12 cellular contexts compared by ENCODE assay signal in the genomic region with DNA sequence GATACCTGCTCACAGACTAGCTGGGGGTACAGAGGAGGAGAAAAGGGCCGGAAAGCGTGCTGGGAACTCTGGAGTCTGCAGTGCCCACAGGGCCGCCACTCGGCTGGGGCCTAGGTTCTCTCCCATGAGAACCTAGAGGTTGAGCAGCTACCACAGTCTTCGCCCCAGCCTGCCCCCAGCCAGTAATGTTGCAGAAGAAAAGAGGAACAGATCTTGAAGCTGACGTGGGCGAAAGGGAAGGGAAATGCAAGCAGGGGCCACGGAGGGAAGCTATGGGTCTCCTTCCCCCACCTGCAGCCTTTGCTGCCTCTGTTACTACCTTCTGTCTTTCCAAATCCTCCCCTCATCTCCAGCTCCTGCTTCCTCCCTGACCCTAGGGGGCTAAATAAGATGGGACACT. TPM values are rescaled to one million over a fixed set of nuclear protein-coding genes. Genes with fewer than 3 reads are reported as not detected.
A peak's percentile ranks its signal among the peaks of the same experiment; 100 is the strongest.
DNase-seq lines count a peak whose midpoint lies in the region; ATAC-seq and TF ChIP-seq lines count a peak whose summit lies in the region.
"Had no signal": no experiment of that assay in that cellular context is flagged by ENCODE, and none has a peak within 500 bp of the region (broad histone marks: within the 10 kb centered on the region; RNA-seq: fewer than 3 reads in every experiment).

No MANE protein-coding gene starts in this region.

- no peaks in the 10 kb centered on the region for H3F3A ChIP-seq in GM23338 (replicated peaks; ENCODE audit: low read depth)

- H3K27me3 ChIP-seq in Karpas-422 (ENCODE audit: low read length) (no peaks in the 10 kb centered on the region), tibial artery (no peaks in the 10 kb centered on the region), GM23338 (ENCODE audit: insufficient read depth) (no peaks in the 10 kb centered on the region)

- 0 out of 2 replicates have a peak overlapping the region, but pooled peaks have one; percentile 22 for H3K9ac ChIP-seq in Karpas-422 (ENCODE audit: low read length)

- H3K4me1 ChIP-seq in Karpas-422 (ENCODE audit: low read length) (peaks cover 16% of the 10 kb centered on the region), tibial artery (peaks cover 0 to 38% (median 30%) of the 10 kb centered on the region in 4 donors), GM23338 (ENCODE audit: insufficient read depth) (no peaks in the 10 kb centered on the region)

- H4K20me1 ChIP-seq in Karpas-422 (ENCODE audit: insufficient read depth, low read depth, low read length): no peaks in the 10 kb centered on the region
- H4K20me1 ChIP-seq in GM23338 (replicated peaks; ENCODE audit: insufficient read depth): no peaks in the 10 kb centered on the region

- peaks cover 5% of the 10 kb centered on the region for H3K4me1 Mint-ChIP-seq in activated naive CD8-positive, alpha-beta T cell treated with anti-CD3 and anti-CD28 coated beads, Interleukin-2, amount 10 ng/mL, durations not matched to agents 7 days and 5 days
- H3K4me1 Mint-ChIP-seq in activated naive CD8-positive, alpha-beta T cell treated with anti-CD3 and anti-CD28 coated beads, Interleukin-2, amount 50 U/mL, for 24 hours: peaks cover 8% of the 10 kb centered on the region
- H3K4me1 Mint-ChIP-seq in dendritic cell treated with granulocyte-macrophage colony-stimulating factor and Interleukin-4, amounts not matched to agents 40 ng/mL and 50 ng/mL, for 4 days (ENCODE audit: low read depth): peaks cover 97% of the 10 kb centered on the region
- H3K4me1 Mint-ChIP-seq in GM23338: peaks cover 11% of the 10 kb centered on the region; the same call in 2 of the 3 replicates

- no peaks in the 10 kb centered on the region for H3K9me3 Mint-ChIP-seq in activated naive CD8-positive, alpha-beta T cell treated with anti-CD3 and anti-CD28 coated beads, Interleukin-2, amount 10 ng/mL, durations not matched to agents 7 days and 5 days
- H3K9me3 Mint-ChIP-seq in activated naive CD8-positive, alpha-beta T cell treated with anti-CD3 and anti-CD28 coated beads, Interleukin-2, amount 50 U/mL, for 24 hours: no peaks in the 10 kb centered on the region
- H3K9me3 Mint-ChIP-seq in dendritic cell treated with granulocyte-macrophage colony-stimulating factor and Interleukin-4, amounts not matched to agents 40 ng/mL and 50 ng/mL, for 4 days: no peaks in the 10 kb centered on the region
- no peaks in the 10 kb centered on the region for H3K9me3 Mint-ChIP-seq in GM23338
- H3K9me3 Mint-ChIP-seq: nephron had no signal

- peak; percentile 22 for DNase-seq in activated naive CD8-positive, alpha-beta T cell treated with anti-CD3 and anti-CD28 coated beads, Interleukin-2, amount 10 ng/mL, durations not matched to agents 7 days and 5 days
- no peak for DNase-seq in activated naive CD8-positive, alpha-beta T cell treated with anti-CD3 and anti-CD28 coated beads, Interleukin-2, amount 50 U/mL, for 24 hours
- DNase-seq in Karpas-422: peak; percentile 79
- peak; percentile 59 to 74 for DNase-seq in tibial artery
- no peak for DNase-seq in HUDEP-2 (lab: John Stamatoyannopoulos, UW; ENCODE audit: unreplicated experiment in 76 of 76)
- DNase-seq in GM23338 (ENCODE audit: low spot score): no peak
- no peak for DNase-seq in central memory CD4-positive, alpha-beta T cell
- DNase-seq: activated CD4-positive, alpha-beta T cell treated with anti-CD3 and anti-CD28 coated beads, Interleukin-2, amount 50 U/mL, for 4 hours had no signal

- H3K36me3 Mint-ChIP-seq in activated naive CD8-positive, alpha-beta T cell treated with anti-CD3 and anti-CD28 coated beads, Interleukin-2, amount 10 ng/mL, durations not matched to agents 7 days and 5 days: no peaks in the 10 kb centered on the region
- no peaks in the 10 kb centered on the region for H3K36me3 Mint-ChIP-seq in activated naive CD8-positive, alpha-beta T cell treated with anti-CD3 and anti-CD28 coated beads, Interleukin-2, amount 50 U/mL, for 24 hours (ENCODE audit: low read depth)
- H3K36me3 Mint-ChIP-seq in dendritic cell treated with granulocyte-macrophage colony-stimulating factor and Interleukin-4, amounts not matched to agents 40 ng/mL and 50 ng/mL, for 4 days (ENCODE audit: low read depth): no peaks in the 10 kb centered on the region
- no peaks in the 10 kb centered on the region for H3K36me3 Mint-ChIP-seq in GM23338 (ENCODE audit: low read depth)

- H3K9me3 ChIP-seq in Karpas-422 (ENCODE audit: low read length): no peaks in the 10 kb centered on the region
- H3K9me3 ChIP-seq in tibial artery: no peaks in the 10 kb centered on the region
- H3K9me3 ChIP-seq: A549 had no signal

- H2AFZ ChIP-seq in Karpas-422 (ENCODE audit: low read length) (peak overlapping the region; percentile 26; the same call in 1 of the 2 replicates), GM23338 (no peak overlapping the region)

- POLR2A ChIA-PET in activated naive CD8-positive, alpha-beta T cell treated with anti-CD3 and anti-CD28 coated beads, Interleukin-2, amount 10 ng/mL, durations not matched to agents 7 days and 5 days (lab: Charles Lee): no interaction called here

- H3K27ac Mint-ChIP-seq in activated naive CD8-positive, alpha-beta T cell treated with anti-CD3 and anti-CD28 coated beads, Interleukin-2, amount 10 ng/mL, durations not matched to agents 7 days and 5 days: no peak overlapping the region
- no peak overlapping the region for H3K27ac Mint-ChIP-seq in activated naive CD8-positive, alpha-beta T cell treated with anti-CD3 and anti-CD28 coated beads, Interleukin-2, amount 50 U/mL, for 24 hours
- peak overlapping the region; percentile 72 for H3K27ac Mint-ChIP-seq in dendritic cell treated with granulocyte-macrophage colony-stimulating factor and Interleukin-4, amounts not matched to agents 40 ng/mL and 50 ng/mL, for 4 days
- H3K27ac Mint-ChIP-seq in GM23338: no peak overlapping the region
- H3K27ac Mint-ChIP-seq: nephron had no signal

- H3K27ac ChIP-seq in Karpas-422 (ENCODE audit: low read length) (no peak overlapping the region), tibial artery (no peak overlapping the region), GM23338 (ENCODE audit: low read depth) (no peak overlapping the region)

- ATAC-seq in activated naive CD8-positive, alpha-beta T cell treated with anti-CD3 and anti-CD28 coated beads, Interleukin-2, amount 10 ng/mL, durations not matched to agents 7 days and 5 days (ENCODE audit: low read depth): no peak
- no peak for ATAC-seq in activated naive CD8-positive, alpha-beta T cell treated with anti-CD3 and anti-CD28 coated beads, Interleukin-2, amount 50 U/mL, for 24 hours
- ATAC-seq in GM23338: no peak
- ATAC-seq: A549 had no signal

- H3K4me2 ChIP-seq in Karpas-422 (ENCODE audit: low read depth, low read length, poor library complexity, severe bottlenecking): peak overlapping the region; percentile 27
- no peak overlapping the region for H3K4me2 ChIP-seq in GM23338
- H3K4me2 ChIP-seq: A549 had no signal

- no peaks in the 10 kb centered on the region for H3K36me3 ChIP-seq in Karpas-422 (ENCODE audit: insufficient read depth, low read length)
- no peaks in the 10 kb centered on the region for H3K36me3 ChIP-seq in tibial artery
- no peaks in the 10 kb centered on the region for H3K36me3 ChIP-seq in GM23338 (ENCODE audit: insufficient read depth)

- peaks cover 8% of the 10 kb centered on the region for H3K27me3 Mint-ChIP-seq in activated naive CD8-positive, alpha-beta T cell treated with anti-CD3 and anti-CD28 coated beads, Interleukin-2, amount 10 ng/mL, durations not matched to agents 7 days and 5 days
- peaks cover 18% of the 10 kb centered on the region for H3K27me3 Mint-ChIP-seq in activated naive CD8-positive, alpha-beta T cell treated with anti-CD3 and anti-CD28 coated beads, Interleukin-2, amount 50 U/mL, for 24 hours
- peaks cover 4% of the 10 kb centered on the region for H3K27me3 Mint-ChIP-seq in dendritic cell treated with granulocyte-macrophage colony-stimulating factor and Interleukin-4, amounts not matched to agents 40 ng/mL and 50 ng/mL, for 4 days
- H3K27me3 Mint-ChIP-seq in GM23338 (ENCODE audit: insufficient read depth, low read depth, poor library complexity): peaks cover 11% of the 10 kb centered on the region

- intact Hi-C loops in dendritic cell treated with granulocyte-macrophage colony-stimulating factor and Interleukin-4, amounts not matched to agents 40 ng/mL and 50 ng/mL, for 4 days (cut with micrococcal nuclease): no loop called here
- intact Hi-C loops in tibial artery (cut with DNase I; ENCODE audit: low total_unique reads): loop anchor here (5.0 to 10.0 kb wide), 2 partner anchors 98 to 205 kb away; no protein-coding TSS in a partner anchor

- H3K4me3 Mint-ChIP-seq in activated naive CD8-positive, alpha-beta T cell treated with anti-CD3 and anti-CD28 coated beads, Interleukin-2, amount 10 ng/mL, durations not matched to agents 7 days and 5 days: no peak overlapping the region
- H3K4me3 Mint-ChIP-seq in activated naive CD8-positive, alpha-beta T cell treated with anti-CD3 and anti-CD28 coated beads, Interleukin-2, amount 50 U/mL, for 24 hours: no peak overlapping the region
- H3K4me3 Mint-ChIP-seq in dendritic cell treated with granulocyte-macrophage colony-stimulating factor and Interleukin-4, amounts not matched to agents 40 ng/mL and 50 ng/mL, for 4 days: no peak overlapping the region
- H3K4me3 Mint-ChIP-seq in GM23338: no peak overlapping the region
- H3K4me3 Mint-ChIP-seq: nephron had no signal

- H3K4me3 ChIP-seq in Karpas-422 (ENCODE audit: low read length): no peak overlapping the region; the same call in 1 of the 2 replicates
- H3K4me3 ChIP-seq in tibial artery: no peak overlapping the region
- no peak overlapping the region for H3K4me3 ChIP-seq in GM23338
- H3K4me3 ChIP-seq: A549 had no signal

- H3K9me2 ChIP-seq in Karpas-422 (replicated peaks; ENCODE audit: insufficient read depth, low read length) (no peaks in the 10 kb centered on the region), GM23338 (ENCODE audit: insufficient read depth) (no peaks in the 10 kb centered on the region)

- TF ChIP-seq CTCF in tibial artery (IDR thresholded peaks at IDR 0.05) (no peak), GM23338 (conservative IDR thresholded peaks at IDR 0.05; ENCODE audit: low read depth in 2 of 2) (no peak)

- no peaks in the 10 kb centered on the region for H3K79me2 ChIP-seq in Karpas-422 (ENCODE audit: low read length)
- no peaks in the 10 kb centered on the region for H3K79me2 ChIP-seq in GM23338 (replicated peaks; ENCODE audit: insufficient read depth)

TF ChIP-seq in GM23338, 12 proteins besides CTCF, POLR2A, EP300 and RAD21 (continues in another document):
- TF ChIP-seq CREB1 (CRISPR knock-in tag; IDR thresholded peaks at IDR 0.05; ENCODE audit: low read depth): no peak

RNA-seq across cellular contexts. Expression of a gene that starts 28.8 kb away (rescaled TPM):
- not detected for total RNA-seq in activated naive CD8-positive, alpha-beta T cell treated with anti-CD3 and anti-CD28 coated beads, Interleukin-2, amount 10 ng/mL, durations not matched to agents 7 days and 5 days
- not detected in 2 replicates for total RNA-seq in Karpas-422 (2014; rRNA removed; shearing (Covaris generic); ENCODE audit: low replicate concordance)
- 0.85 and 1.6 TPM in 2 replicates for total RNA-seq in GM23338 (2014; rRNA removed; shearing (Covaris generic))
- 0.40 and 0.63 TPM in 2 replicates for polyA plus RNA-seq in GM23338 (2016; fragmentation: Nextera tagmentation; extraction: Ambion mirVana)
- total RNA-seq: temporal lobe had no signal

RNA-seq across cellular contexts. Expression of a gene that starts 47.2 kb away (rescaled TPM):
- total RNA-seq in activated naive CD8-positive, alpha-beta T cell treated with anti-CD3 and anti-CD28 coated beads, Interleukin-2, amount 10 ng/mL, durations not matched to agents 7 days and 5 days: 10 to 100 TPM; 53.3 to 60.1 TPM
- 41.1 and 48.2 TPM in 2 replicates for total RNA-seq in Karpas-422 (2014; rRNA removed; shearing (Covaris generic); ENCODE audit: low replicate concordance)
- total RNA-seq in GM23338 (2014; rRNA removed; shearing (Covaris generic)): 3.3 and 5.2 TPM in 2 replicates
- polyA plus RNA-seq in GM23338 (2016; fragmentation: Nextera tagmentation; extraction: Ambion mirVana): 3.5 and 3.6 TPM in 2 replicates

Comparison
In these comparisons a context has a peak if more than half of its experiments do, and no peak if none do; other contexts are left out.
1. DNase-seq: peak in activated naive CD8-positive, alpha-beta T cell treated with anti-CD3 and anti-CD28 coated beads, Interleukin-2, amount 10 ng/mL, durations not matched to agents 7 days and 5 days (single experiment), Karpas-422 (single experiment) and tibial artery (2 of 2); none in activated naive CD8-positive, alpha-beta T cell treated with anti-CD3 and anti-CD28 coated beads, Interleukin-2, amount 50 U/mL, for 24 hours (single experiment), HUDEP-2 (0 of 76), GM23338 (single experiment) and central memory CD4-positive, alpha-beta T cell (single experiment).